Comparison of ENCODE assay signal across 22 cellular contexts in genomic region chr11:73053964-73054363, GRCh38.
DNase-seq lines count a peak whose midpoint lies in the region; ATAC-seq and TF ChIP-seq lines count a peak whose summit lies in the region.
"Had no signal": no experiment of that assay in that cellular context is flagged by ENCODE, and none has a peak within 500 bp of the region (broad histone marks: within the 10 kb centered on the region; RNA-seq: fewer than 3 reads in every experiment).

No MANE protein-coding gene starts in this region.

- no peaks in the 10 kb centered on the region for H3K9me3 Mint-ChIP-seq in CD8-positive, alpha-beta T cell
- H3K9me3 Mint-ChIP-seq: CD4-positive, alpha-beta T cell had no signal

- intact Hi-C loops in CD8-positive, alpha-beta T cell (cut with DNase I, micrococcal nuclease), result no loop called here

- DNase-seq in NCI-H1694 treated with DMSO at 0.1 percent for 48 hours (lab: John Stamatoyannopoulos, UW) (peak; percentile 4), NCI-H1694 (lab: John Stamatoyannopoulos, UW) (no peak), fibroblast of villous mesenchyme (ENCODE audit: low read depth) (peak; percentile 81), H7 (no peak), caudate nucleus (lab: John Stamatoyannopoulos, UW) (no peak), NCI-H526 treated with DMSO at 0.1 percent for 48 hours (lab: John Stamatoyannopoulos, UW) (no peak)
- no peak for DNase-seq in CD8-positive, alpha-beta T cell
- DNase-seq: BE2C; CD4-positive, alpha-beta T cell; DMS153; IMR-90; Kasumi-1; MG63; NCI-H1092 treated with DMSO at 0.1 percent for 48 hours; NCI-H2227 treated with DMSO at 0.1 percent for 48 hours; NCI-H510A treated with DMSO at 0.1 percent for 48 hours; PC-3; SIG-M5 had no signal

- TF ChIP-seq CTCF in fibroblast of villous mesenchyme (IDR thresholded peaks at IDR 0.05; ENCODE audit: insufficient read depth, low read depth, low read length), result no peak
- TF ChIP-seq CTCF in CD8-positive, alpha-beta T cell (IDR thresholded peaks at IDR 0.05), result no peak

- H3K4me3 ChIP-seq in fibroblast of villous mesenchyme (ENCODE audit: low read depth, low read length), result no peak overlapping the region
- no peak overlapping the region for H3K4me3 ChIP-seq in H7 (ENCODE audit: insufficient read depth, low read depth, low read length)
- no peak overlapping the region for H3K4me3 ChIP-seq in CD8-positive, alpha-beta T cell (ENCODE audit: low read depth, low read length)
- H3K4me3 ChIP-seq: HAP-1, MG63 had no signal

- no peak overlapping the region for H3K27ac Mint-ChIP-seq in CD8-positive, alpha-beta T cell
- H3K27ac Mint-ChIP-seq: CD4-positive, alpha-beta T cell had no signal

- no peaks in the 10 kb centered on the region for H3K4me1 ChIP-seq in CD8-positive, alpha-beta T cell (ENCODE audit: insufficient read depth, low read length)

- POLR2A ChIA-PET in CD8-positive, alpha-beta T cell (lab: Charles Lee), result no interaction called here

- no peaks in the 10 kb centered on the region for H3K27me3 ChIP-seq in H7 (ENCODE audit: control insufficient read depth, insufficient read depth, low read length)
- H3K27me3 ChIP-seq in CD8-positive, alpha-beta T cell (ENCODE audit: insufficient read depth, low read length), result no peaks in the 10 kb centered on the region
- H3K27me3 ChIP-seq: BE2C, MG63 had no signal

- H3K4me3 Mint-ChIP-seq in CD8-positive, alpha-beta T cell, result no peak overlapping the region
- H3K4me3 Mint-ChIP-seq: CD4-positive, alpha-beta T cell had no signal

- CTCF ChIA-PET in CD8-positive, alpha-beta T cell (lab: Charles Lee), result no interaction called here

- H3K9me3 ChIP-seq in CD8-positive, alpha-beta T cell (ENCODE audit: low read length), result no peaks in the 10 kb centered on the region
- H3K9me3 ChIP-seq: BE2C, HAP-1, MG63 had no signal

- peak; percentile 88 for ATAC-seq in SK-N-SH treated with all-trans-retinoic acid at 6 μM for 48 hours
- ATAC-seq in CD8-positive, alpha-beta T cell, result no peak
- ATAC-seq: PC-3 had no signal

- H3K36me3 ChIP-seq in H7 (replicated peaks; ENCODE audit: control insufficient read depth, insufficient read depth, low read length), result no peaks in the 10 kb centered on the region
- H3K36me3 ChIP-seq in CD8-positive, alpha-beta T cell (ENCODE audit: insufficient read depth, low read length), result no peaks in the 10 kb centered on the region
- H3K36me3 ChIP-seq: BE2C, HAP-1, MG63 had no signal

- no peaks in the 10 kb centered on the region for H3K27me3 Mint-ChIP-seq in CD8-positive, alpha-beta T cell (ENCODE audit: low read depth)
- H3K27me3 Mint-ChIP-seq: CD4-positive, alpha-beta T cell had no signal

- no peak overlapping the region for H3K27ac ChIP-seq in caudate nucleus (ENCODE audit: low read depth, low read length)
- H3K27ac ChIP-seq in CD8-positive, alpha-beta T cell (ENCODE audit: low read depth, low read length), result no peak overlapping the region
- H3K27ac ChIP-seq: 22Rv1, RWPE1 had no signal

- H3K36me3 Mint-ChIP-seq in CD8-positive, alpha-beta T cell, result peaks cover 5% of the 10 kb centered on the region

- peaks cover 19% of the 10 kb centered on the region for H3K4me1 Mint-ChIP-seq in CD8-positive, alpha-beta T cell (ENCODE audit: low read depth)

TF ChIP-seq in SK-N-SH treated with all-trans-retinoic acid at 6 μM for 48 hours, 23 proteins besides CTCF, POLR2A, EP300 and RAD21:
- TF ChIP-seq ISL1 (CRISPR knock-in tag; IDR thresholded peaks at IDR 0.05), result peak; percentile 57
- 0 out of 2 replicates have a peak, but pooled peaks have one; percentile 42 for TF ChIP-seq TCF4 (CRISPR knock-in tag; IDR thresholded peaks at IDR 0.05; ENCODE audit: borderline replicate concordance)
- TF ChIP-seq ZFP30 (CRISPR knock-in tag; IDR thresholded peaks at IDR 0.05), result no peak

Comparison
In these comparisons a context has a peak if more than half of its experiments do, and no peak if none do; other contexts are left out.
1. DNase-seq: peak in NCI-H1694 treated with DMSO at 0.1 percent for 48 hours (single experiment) and fibroblast of villous mesenchyme (single experiment); none in NCI-H1694 (single experiment), H7 (single experiment), caudate nucleus (0 of 61), NCI-H526 treated with DMSO at 0.1 percent for 48 hours (single experiment) and CD8-positive, alpha-beta T cell (0 of 7).